Comparison of ENCODE assay signal across 11 cellular contexts in the genomic region with DNA sequence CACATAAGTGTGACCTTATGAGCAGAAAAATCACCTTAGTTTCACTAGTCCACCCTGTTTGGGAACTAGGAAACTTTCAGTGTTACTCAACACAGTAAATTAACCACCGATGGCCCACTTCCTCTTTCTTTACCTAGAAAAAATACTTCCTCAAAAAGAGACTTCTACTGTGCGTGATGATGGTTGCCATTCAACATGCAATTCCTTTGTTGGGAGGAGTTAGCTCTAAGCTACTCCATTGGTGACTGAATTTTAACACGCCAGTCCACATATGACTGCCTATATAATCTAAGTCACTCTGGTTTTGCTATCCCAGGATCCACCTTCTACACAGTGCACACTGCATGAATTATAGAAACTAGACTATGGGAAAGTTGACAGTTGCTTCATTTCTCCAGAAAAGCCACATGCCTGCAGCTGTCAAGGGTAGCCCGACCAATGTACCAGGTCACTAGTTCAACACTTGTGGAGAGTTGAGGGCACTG. TPM values are rescaled to one million over a fixed set of nuclear protein-coding genes. Genes with fewer than 3 reads are reported as not detected.
DNase-seq lines count a peak whose midpoint lies in the region; ATAC-seq and TF ChIP-seq lines count a peak whose summit lies in the region.
"Had no signal": no experiment of that assay in that cellular context is flagged by ENCODE, and none has a peak within 500 bp of the region (broad histone marks: within the 10 kb centered on the region; RNA-seq: fewer than 3 reads in every experiment).

No MANE protein-coding gene starts in this region.

- no peaks in the 10 kb centered on the region for H3K27me3 ChIP-seq in lower lobe of right lung (ENCODE audit: low read depth)

- no peak for DNase-seq in lower lobe of right lung
- DNase-seq in COR-L47 (lab: John Stamatoyannopoulos, UW), result no peak
- no peak for DNase-seq in NCI-H2171 (lab: John Stamatoyannopoulos, UW)
- no peak for DNase-seq in T-helper 17 cell
- no peak for DNase-seq in SW 1271 (lab: John Stamatoyannopoulos, UW)
- DNase-seq: activated CD8-positive, alpha-beta memory T cell treated with anti-CD3 and anti-CD28 coated beads, Interleukin-2, amount 10 ng/mL, durations not matched to agents 7 days and 5 days; DMS79 had no signal

- intact Hi-C loops in lower lobe of right lung (cut with DNase I), result no loop called here

- ATAC-seq in GM18861 (IDR thresholded peaks at IDR 0.05; ENCODE audit: unreplicated experiment) (peak; percentile 96), GM21786 (IDR thresholded peaks at IDR 0.05; ENCODE audit: unreplicated experiment) (peak; percentile 94), HG03460 (IDR thresholded peaks at IDR 0.05; ENCODE audit: unreplicated experiment) (peak; percentile 95), lower lobe of right lung (peak; percentile 61 to 78), T-helper 17 cell (no peak)
- ATAC-seq: activated CD8-positive, alpha-beta memory T cell treated with anti-CD3 and anti-CD28 coated beads, Interleukin-2, amount 10 ng/mL, durations not matched to agents 7 days and 5 days had no signal

- no peaks in the 10 kb centered on the region for H3K4me1 Mint-ChIP-seq in T-helper 17 cell

- H3K27ac Mint-ChIP-seq in T-helper 17 cell, result no peak overlapping the region
- H3K27ac Mint-ChIP-seq: activated CD8-positive, alpha-beta memory T cell treated with anti-CD3 and anti-CD28 coated beads, Interleukin-2, amount 10 ng/mL, durations not matched to agents 7 days and 5 days had no signal

- no peaks in the 10 kb centered on the region for H3K27me3 Mint-ChIP-seq in T-helper 17 cell
- H3K27me3 Mint-ChIP-seq: activated CD8-positive, alpha-beta memory T cell treated with anti-CD3 and anti-CD28 coated beads, Interleukin-2, amount 10 ng/mL, durations not matched to agents 7 days and 5 days had no signal

- H3K27ac ChIP-seq in lower lobe of right lung, result no peak overlapping the region

- H3K36me3 ChIP-seq in lower lobe of right lung, result no peaks in the 10 kb centered on the region

- H3K4me3 Mint-ChIP-seq in T-helper 17 cell, result no peak overlapping the region
- H3K4me3 Mint-ChIP-seq: activated CD8-positive, alpha-beta memory T cell treated with anti-CD3 and anti-CD28 coated beads, Interleukin-2, amount 10 ng/mL, durations not matched to agents 7 days and 5 days had no signal

- no peaks in the 10 kb centered on the region for H3K36me3 Mint-ChIP-seq in T-helper 17 cell (ENCODE audit: low read depth)
- H3K36me3 Mint-ChIP-seq: activated CD8-positive, alpha-beta memory T cell treated with anti-CD3 and anti-CD28 coated beads, Interleukin-2, amount 10 ng/mL, durations not matched to agents 7 days and 5 days had no signal

- TF ChIP-seq CTCF in lower lobe of right lung (IDR thresholded peaks at IDR 0.05), result no peak

- H3K9me3 ChIP-seq in lower lobe of right lung, result no peaks in the 10 kb centered on the region
- H3K9me3 ChIP-seq in T-helper 17 cell (ENCODE audit: control insufficient read depth, low read length, poor library complexity, severe bottlenecking), result no peaks in the 10 kb centered on the region

- H3K4me1 ChIP-seq in lower lobe of right lung, result no peaks in the 10 kb centered on the region

- H3K4me3 ChIP-seq in lower lobe of right lung, result no peak overlapping the region

RNA-seq across cellular contexts. Expression of gene REG3G, which starts 47.8 kb away (rescaled TPM):
- not detected for total RNA-seq in lower lobe of right lung
- total RNA-seq in T-helper 17 cell, result not detected
- total RNA-seq: activated CD8-positive, alpha-beta memory T cell treated with anti-CD3 and anti-CD28 coated beads, Interleukin-2, amount 10 ng/mL, durations not matched to agents 7 days and 5 days; RPMI7951 had no signal
